In the genomic region with DNA sequence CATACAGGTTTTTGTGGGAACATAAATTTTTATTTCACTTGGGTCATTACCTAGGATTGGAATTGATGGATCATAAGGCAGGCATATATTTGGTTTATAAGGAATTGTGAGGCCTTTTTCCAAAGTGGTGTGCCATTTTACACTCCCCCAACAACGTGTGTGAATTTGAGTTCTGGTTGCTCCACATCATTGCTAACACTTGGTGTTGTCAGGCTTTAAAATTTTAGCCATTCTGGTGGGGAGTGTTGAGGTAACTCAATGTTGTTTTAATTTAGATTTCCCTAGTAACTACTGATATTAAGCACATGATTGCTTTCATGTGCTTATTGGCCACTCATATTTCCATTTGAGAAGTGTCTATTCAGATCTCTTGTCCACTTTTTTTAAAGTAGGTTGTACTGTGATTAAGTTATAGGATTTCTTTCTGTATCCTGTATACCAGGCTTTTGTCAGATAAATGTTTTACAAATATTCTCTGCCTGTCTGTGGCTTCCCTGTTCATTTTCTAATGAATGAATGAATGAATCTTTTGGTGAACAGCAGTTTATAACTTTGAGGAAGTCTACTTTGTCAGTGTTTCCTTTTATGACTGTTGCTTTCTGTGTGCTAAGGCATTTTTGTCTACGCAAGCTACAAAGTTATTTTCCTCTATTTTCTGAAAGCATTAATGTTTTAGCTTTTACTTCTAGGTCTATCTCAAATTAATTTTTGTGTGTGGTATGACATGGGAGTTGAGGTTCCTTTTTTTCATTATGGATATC, we compare ENCODE assay signal across 22 cellular contexts. TPM values are rescaled to one million over a fixed set of nuclear protein-coding genes. Genes with fewer than 3 reads are reported as not detected.
DNase-seq lines count a peak whose midpoint lies in the region; ATAC-seq, FAIRE-seq and TF ChIP-seq lines count a peak whose summit lies in the region.
"Had no signal": no experiment of that assay in that cellular context is flagged by ENCODE, and none has a peak within 500 bp of the region (broad histone marks: within the 10 kb centered on the region; RNA-seq: fewer than 3 reads in every experiment).

No MANE protein-coding gene starts in this region.

- 51% methylated on average over 2 of the region's 2 CpGs for WGBS in HepG2 (ENCODE audit: low lambda C conversion rate)
- WGBS in right lobe of liver (ENCODE audit: insufficient coverage, low coverage, low lambda C conversion rate, missing lambda C conversion rate): 73% methylated on average over 2 of the region's 2 CpGs

- POLR2A ChIA-PET in HepG2 (lab: Yijun Ruan, JAX): no interaction called here

- H3K9ac ChIP-seq in HepG2 (ENCODE audit: insufficient read depth, low read depth, low read length) (no peak overlapping the region), Loucy (ENCODE audit: low read depth, low read length, poor library complexity, severe bottlenecking) (no peak overlapping the region), OCI-LY3 (ENCODE audit: low read length) (no peak overlapping the region)
- H3K9ac ChIP-seq: BLaER1 had no signal

- intact Hi-C loops in HepG2 (cut with micrococcal nuclease; ENCODE audit: unreplicated experiment) (loop anchor here (5.0 kb wide), 2 partner anchors 63 to 113 kb away; no protein-coding TSS in a partner anchor), right lobe of liver (cut with DNase I) (loop anchor here in 1 of 2 donors (10.0 kb wide), 1 partner anchor 105 kb away; no protein-coding TSS in a partner anchor)
- intact Hi-C loops in dendritic cell treated with granulocyte-macrophage colony-stimulating factor and Interleukin-4, amounts not matched to agents 40 ng/mL and 50 ng/mL, for 4 days (cut with micrococcal nuclease): loop anchor here (5.0 kb wide), 1 partner anchor 83 kb away; no protein-coding TSS in a partner anchor

- no peaks in the 10 kb centered on the region for H3K36me3 Mint-ChIP-seq in dendritic cell treated with granulocyte-macrophage colony-stimulating factor and Interleukin-4, amounts not matched to agents 40 ng/mL and 50 ng/mL, for 4 days (ENCODE audit: low read depth)
- H3K36me3 Mint-ChIP-seq: CD8-positive, alpha-beta memory T cell had no signal

- H4K20me1 ChIP-seq in HepG2 (ENCODE audit: insufficient read depth, low read length) (no peaks in the 10 kb centered on the region), Loucy (ENCODE audit: insufficient read depth, low read length, poor library complexity, severe bottlenecking) (no peaks in the 10 kb centered on the region), OCI-LY3 (ENCODE audit: insufficient read depth, low read length) (no peaks in the 10 kb centered on the region)
- H4K20me1 ChIP-seq: BLaER1 had no signal

- no peak overlapping the region for H2AFZ ChIP-seq in HepG2 (ENCODE audit: low read length)
- peak overlapping the region; percentile 41; the same call in 1 of the 2 replicates for H2AFZ ChIP-seq in Loucy (ENCODE audit: low read length)
- H2AFZ ChIP-seq in OCI-LY3 (ENCODE audit: low read depth, low read length): peak overlapping the region; percentile 39; the same call in 1 of the 2 replicates

- H3K4me2 ChIP-seq in HepG2 (ENCODE audit: low read depth, low read length): no peak overlapping the region
- H3K4me2 ChIP-seq in Loucy (ENCODE audit: low read depth, low read length, poor library complexity, severe bottlenecking): no peak overlapping the region
- H3K4me2 ChIP-seq in OCI-LY3 (ENCODE audit: low read length): no peak overlapping the region
- H3K4me2 ChIP-seq: BLaER1 had no signal

- no peaks in the 10 kb centered on the region for H3K9me2 ChIP-seq in Loucy (replicated peaks; ENCODE audit: low read depth, low read length)

- no peak overlapping the region for H3K4me3 ChIP-seq in HepG2 (replicated peaks in 1 of 3; ENCODE audit: insufficient read depth in 1 of 3, low read depth in 2 of 3, low read length in 3 of 3)
- no peak overlapping the region for H3K4me3 ChIP-seq in right lobe of liver
- H3K4me3 ChIP-seq in Loucy (ENCODE audit: low read length, poor library complexity, severe bottlenecking): no peak overlapping the region
- no peak overlapping the region for H3K4me3 ChIP-seq in OCI-LY3 (ENCODE audit: low read length)
- H3K4me3 ChIP-seq: BLaER1, HAP-1 had no signal

- H3K27ac Mint-ChIP-seq in dendritic cell treated with granulocyte-macrophage colony-stimulating factor and Interleukin-4, amounts not matched to agents 40 ng/mL and 50 ng/mL, for 4 days: peak overlapping the region; percentile 70
- H3K27ac Mint-ChIP-seq: B cell; CD4-positive, alpha-beta T cell; CD8-positive, alpha-beta memory T cell; HFFc6 had no signal

- TF ChIP-seq RAD21 in HepG2 (CRISPR knock-in tag; IDR thresholded peaks at IDR 0.05): no peak

- H3K79me2 ChIP-seq in HepG2 (ENCODE audit: insufficient read depth, low read length): no peaks in the 10 kb centered on the region
- no peaks in the 10 kb centered on the region for H3K79me2 ChIP-seq in Loucy (ENCODE audit: insufficient read depth, low read length)
- no peaks in the 10 kb centered on the region for H3K79me2 ChIP-seq in OCI-LY3 (ENCODE audit: low read length)

- no peaks in the 10 kb centered on the region for H3K27me3 Mint-ChIP-seq in dendritic cell treated with granulocyte-macrophage colony-stimulating factor and Interleukin-4, amounts not matched to agents 40 ng/mL and 50 ng/mL, for 4 days
- H3K27me3 Mint-ChIP-seq: B cell; CD4-positive, alpha-beta T cell; CD8-positive, alpha-beta memory T cell had no signal

- ATAC-seq in HepG2 (no peak), right lobe of liver (no peak), GM18868 (IDR thresholded peaks at IDR 0.05; ENCODE audit: unreplicated experiment) (no peak)

- TF ChIP-seq CTCF in HepG2 (CRISPR knock-in tag; IDR thresholded peaks at IDR 0.05): no peak
- no peak for TF ChIP-seq CTCF in right lobe of liver (IDR thresholded peaks at IDR 0.05)
- no peak for TF ChIP-seq CTCF in Loucy (conservative IDR thresholded peaks at IDR 0.05; ENCODE audit: low read length)
- no peak for TF ChIP-seq CTCF in OCI-LY3 (IDR thresholded peaks at IDR 0.05; ENCODE audit: low read depth, low read length)

- DNase-seq in HepG2 (ENCODE audit: low spot score) (no peak), right lobe of liver (no peak), Ammon's horn (ENCODE audit: low spot score) (no peak), COR-L47 (lab: John Stamatoyannopoulos, UW) (no peak)
- DNase-seq: 8988T; CD4-positive, alpha-beta T cell; CD8-positive, alpha-beta memory T cell; DMS153; DND-41; GOT3; HFFc6 had no signal

- H3F3A ChIP-seq in Loucy (ENCODE audit: low read depth): no peaks in the 10 kb centered on the region

- no peak for FAIRE-seq in HepG2 (lab: Jason Lieb, UNC)
- FAIRE-seq: G401.6, GM18507, H54 had no signal

- CTCF ChIA-PET in HepG2 (lab: Yijun Ruan, JAX; ENCODE audit: low intra/inter-chr PET ratio, low total read pairs): no interaction called here

- BruUV-seq in HepG2 (replicated peaks; lab: Mats Ljungman, UMichigan): no TSS peak

- no peak overlapping the region for H3K27ac ChIP-seq in HepG2 (ENCODE audit: extremely low read length, insufficient read depth, low read length)
- H3K27ac ChIP-seq in right lobe of liver: no peak overlapping the region
- no peak overlapping the region for H3K27ac ChIP-seq in OCI-LY3 (ENCODE audit: low read length)
- H3K27ac ChIP-seq: BLaER1, C4-2B had no signal

- H3K36me3 ChIP-seq in HepG2 (replicated peaks in 1 of 2; ENCODE audit: control insufficient read depth in 1 of 2, insufficient read depth in 2 of 2, low read length in 2 of 2): no peaks in the 10 kb centered on the region
- no peaks in the 10 kb centered on the region for H3K36me3 ChIP-seq in right lobe of liver
- no peaks in the 10 kb centered on the region for H3K36me3 ChIP-seq in Loucy (ENCODE audit: insufficient read depth, low read length)
- no peaks in the 10 kb centered on the region for H3K36me3 ChIP-seq in OCI-LY3 (replicated peaks; ENCODE audit: low read depth, low read length)
- H3K36me3 ChIP-seq: BLaER1, HAP-1 had no signal

- H3K9me3 ChIP-seq in HepG2 (ENCODE audit: low read length): no peaks in the 10 kb centered on the region
- no peaks in the 10 kb centered on the region for H3K9me3 ChIP-seq in right lobe of liver
- no peaks in the 10 kb centered on the region for H3K9me3 ChIP-seq in Loucy (ENCODE audit: insufficient read depth, low read depth, low read length)
- no peaks in the 10 kb centered on the region for H3K9me3 ChIP-seq in OCI-LY3 (ENCODE audit: insufficient read depth, low read length)
- H3K9me3 ChIP-seq: BLaER1, HAP-1 had no signal

- no peaks in the 10 kb centered on the region for H3K9me3 Mint-ChIP-seq in dendritic cell treated with granulocyte-macrophage colony-stimulating factor and Interleukin-4, amounts not matched to agents 40 ng/mL and 50 ng/mL, for 4 days
- H3K9me3 Mint-ChIP-seq: CD4-positive, alpha-beta T cell; CD8-positive, alpha-beta memory T cell; HFFc6 had no signal

- TF ChIP-seq POLR2A in HepG2 (IDR thresholded peaks at IDR 0.05; ENCODE audit: insufficient read depth in 1 of 2, low read depth in 2 of 2, low read length in 2 of 2): no peak
- TF ChIP-seq POLR2A in right lobe of liver (IDR thresholded peaks at IDR 0.05): no peak

- H3K4me1 ChIP-seq in HepG2 (ENCODE audit: insufficient read depth, low read length): peaks cover 18% of the 10 kb centered on the region
- H3K4me1 ChIP-seq in right lobe of liver: no peaks in the 10 kb centered on the region
- H3K4me1 ChIP-seq in Loucy (ENCODE audit: insufficient read depth, low read length, poor library complexity, severe bottlenecking): peaks cover 4% of the 10 kb centered on the region
- peaks cover 12% of the 10 kb centered on the region for H3K4me1 ChIP-seq in OCI-LY3 (ENCODE audit: low read length)
- H3K4me1 ChIP-seq: HAP-1 had no signal

- TF ChIP-seq EP300 in HepG2 (IDR thresholded peaks at IDR 0.05; ENCODE audit: low read depth in 2 of 2, low read length in 2 of 2) (no peak), HepG2 (CRISPR knock-in tag; IDR thresholded peaks at IDR 0.05; ENCODE audit: borderline replicate concordance) (no peak)

- H3K27me3 ChIP-seq in HepG2 (ENCODE audit: control insufficient read depth in 1 of 2, insufficient read depth in 2 of 2, low read length in 2 of 2) (peaks cover 0 to 1% of the 10 kb centered on the region in 2 experiments; a peak in 1 of 5 replicates), right lobe of liver (no peaks in the 10 kb centered on the region), Loucy (ENCODE audit: insufficient read depth, low read length, poor library complexity, severe bottlenecking) (no peaks in the 10 kb centered on the region), OCI-LY3 (ENCODE audit: low read depth, low read length) (peaks cover 4% of the 10 kb centered on the region)
- H3K27me3 ChIP-seq: BLaER1 had no signal

- in situ Hi-C loops in HepG2 (cut with HindIII; ENCODE audit: extremely low pct_ligation_motif_present, low pct_unique_long_range_greater_than_20kb): loop anchor here (10.0 kb wide), 1 partner anchor 115 kb away; no protein-coding TSS in a partner anchor

- no peak overlapping the region for H3K4me3 Mint-ChIP-seq in dendritic cell treated with granulocyte-macrophage colony-stimulating factor and Interleukin-4, amounts not matched to agents 40 ng/mL and 50 ng/mL, for 4 days
- H3K4me3 Mint-ChIP-seq: B cell; CD4-positive, alpha-beta T cell; CD8-positive, alpha-beta memory T cell; HFFc6 had no signal

- no peaks in the 10 kb centered on the region for H3K4me1 Mint-ChIP-seq in dendritic cell treated with granulocyte-macrophage colony-stimulating factor and Interleukin-4, amounts not matched to agents 40 ng/mL and 50 ng/mL, for 4 days (ENCODE audit: low read depth)
- H3K4me1 Mint-ChIP-seq: B cell; CD8-positive, alpha-beta memory T cell had no signal

RNA-seq across cellular contexts. Expression of gene NR2C2, which starts 17.9 kb away (rescaled TPM):
- total RNA-seq in HepG2 (2016; rRNA removed; fragmentation: Illumina TruSeq; extraction: Trizol): 7.8 and 12.0 TPM in 2 replicates
- 4.0 TPM in 2 replicates for total RNA-seq in HepG2 (2016; cell fraction: cytosol; rRNA removed; fragmentation: Illumina TruSeq; extraction: Trizol; ENCODE audit: low read depth)
- total RNA-seq in HepG2 (2016; cell fraction: insoluble cytoplasmic fraction; rRNA removed; fragmentation: Illumina TruSeq; extraction: Trizol): 8.6 and 9.6 TPM in 2 replicates
- 5.8 and 7.0 TPM in 2 replicates for total RNA-seq in HepG2 (2016; cell fraction: membrane; rRNA removed; fragmentation: Illumina TruSeq; extraction: Trizol)
- total RNA-seq in HepG2 (2016; cell fraction: nucleus; rRNA removed; fragmentation: Illumina TruSeq; extraction: Trizol): 17.6 and 20.8 TPM in 2 replicates
- polyA plus RNA-seq in HepG2 (2011; rRNA removed): 11.8 and 14.3 TPM in 2 replicates
- polyA plus RNA-seq in HepG2 (2011; cell fraction: cytosol; rRNA removed): 3.7 and 4.7 TPM in 2 replicates
- 51.2 and 54.4 TPM in 2 replicates for polyA plus RNA-seq in HepG2 (2011; cell fraction: nucleus; rRNA removed)
- polyA plus RNA-seq in HepG2 (2012): 18.1 and 20.7 TPM in 2 replicates
- polyA plus RNA-seq in HepG2 (2016; cell fraction: cytosol; fragmentation: Illumina TruSeq; extraction: Trizol; ENCODE audit: low read depth): 0.92 and 1.2 TPM in 2 replicates
- 6.2 and 7.4 TPM in 2 replicates for polyA plus RNA-seq in HepG2 (2016; cell fraction: insoluble cytoplasmic fraction; fragmentation: Illumina TruSeq; extraction: Trizol; ENCODE audit: low read depth)
- 1.4 and 2.0 TPM in 2 replicates for polyA plus RNA-seq in HepG2 (2016; cell fraction: membrane; fragmentation: Illumina TruSeq; extraction: Trizol; ENCODE audit: low read depth)
- 20.7 and 24.9 TPM in 2 replicates for polyA plus RNA-seq in HepG2 (2016; cell fraction: nucleus; fragmentation: Illumina TruSeq; extraction: Trizol; ENCODE audit: insufficient read depth, low read depth)
- 24.4 and 39.8 TPM in 2 replicates for polyA minus RNA-seq in HepG2 (2011; rRNA and poly(A)+ RNA removed; ENCODE audit: low replicate concordance)
- polyA minus RNA-seq in HepG2 (2011; cell fraction: cytosol; rRNA and poly(A)+ RNA removed): 11.5 and 11.7 TPM in 2 replicates
- polyA minus RNA-seq in HepG2 (2011; cell fraction: nucleus; rRNA and poly(A)+ RNA removed): 49.7 and 51.8 TPM in 2 replicates
- 10 to 100 TPM; 10.8 to 18.6 (median 12.2) TPM for total RNA-seq in right lobe of liver
